13 cellular contexts compared by ENCODE assay signal in the genomic region with DNA sequence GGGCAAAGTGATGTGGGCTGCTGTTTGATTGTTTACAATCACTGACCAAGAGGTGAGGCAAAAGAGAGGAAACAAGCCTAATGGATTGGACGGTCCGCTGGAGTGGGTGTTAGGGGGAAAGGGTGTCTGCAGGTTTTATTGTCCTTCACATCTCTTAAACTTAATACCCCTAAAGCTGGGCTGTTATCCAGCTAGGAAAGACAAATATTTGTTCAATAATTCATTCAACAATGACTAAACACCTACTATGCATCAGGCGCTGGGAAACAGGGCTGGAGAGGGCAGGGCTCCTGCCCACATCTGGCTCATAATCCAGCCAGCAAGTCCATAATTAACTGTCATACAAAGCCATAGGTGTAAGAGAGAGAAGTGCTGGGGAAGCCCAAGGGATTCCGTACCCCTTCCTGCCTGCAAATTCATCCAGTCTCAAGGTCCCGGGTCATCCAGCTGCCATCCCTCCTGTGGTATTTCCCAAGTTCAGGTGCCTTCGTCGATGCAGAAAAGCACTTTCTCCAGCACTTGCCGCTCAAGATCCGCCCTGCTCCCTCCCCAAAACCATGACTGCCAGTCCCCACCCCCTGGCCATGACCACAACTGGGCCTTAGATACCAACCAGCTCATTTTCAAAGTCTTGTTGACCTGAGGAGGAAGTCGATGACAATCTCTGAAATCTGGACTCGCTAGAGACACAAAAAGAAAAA. TPM values are rescaled to one million over a fixed set of nuclear protein-coding genes. Genes with fewer than 3 reads are reported as not detected.
A peak's percentile ranks its signal among the peaks of the same experiment; 100 is the strongest.
DNase-seq lines count a peak whose midpoint lies in the region; ATAC-seq and TF ChIP-seq lines count a peak whose summit lies in the region.
"Had no signal": no experiment of that assay in that cellular context is flagged by ENCODE, and none has a peak within 500 bp of the region (broad histone marks: within the 10 kb centered on the region; RNA-seq: fewer than 3 reads in every experiment).

No MANE protein-coding gene starts in this region.

- CTCF ChIA-PET in activated B cell treated with CpG ODN at 0.5 μM for 24 hours (lab: Charles Lee): no interaction called here

- peaks cover 89% of the 10 kb centered on the region for H3K36me3 Mint-ChIP-seq in activated B cell treated with CpG ODN at 0.5 μM for 24 hours (ENCODE audit: low read depth)
- no peaks in the 10 kb centered on the region for H3K36me3 Mint-ChIP-seq in natural killer cell

- no peaks in the 10 kb centered on the region for H3K9me3 Mint-ChIP-seq in activated B cell treated with CpG ODN at 0.5 μM for 24 hours
- H3K9me3 Mint-ChIP-seq in natural killer cell: no peaks in the 10 kb centered on the region
- no peaks in the 10 kb centered on the region for H3K9me3 Mint-ChIP-seq in stimulated activated naive CD8-positive, alpha-beta T cell treated with anti-CD3 and anti-CD28 coated beads, Interleukin-15, amount 100 ng/mL, for 72 hours

- H3K27ac Mint-ChIP-seq in activated B cell treated with CpG ODN at 0.5 μM for 24 hours: peak overlapping the region; percentile 15
- peak overlapping the region; percentile 76 to 80 for H3K27ac Mint-ChIP-seq in natural killer cell
- peak overlapping the region in 1 of 2 donors; percentile 20 for H3K27ac Mint-ChIP-seq in stimulated activated naive CD8-positive, alpha-beta T cell treated with anti-CD3 and anti-CD28 coated beads, Interleukin-15, amount 100 ng/mL, for 72 hours

- H3K4me1 Mint-ChIP-seq in activated B cell treated with CpG ODN at 0.5 μM for 24 hours (peaks cover 11% of the 10 kb centered on the region), natural killer cell (peaks cover 23 to 47% of the 10 kb centered on the region in 2 donors)
- H3K4me1 Mint-ChIP-seq in stimulated activated naive CD8-positive, alpha-beta T cell treated with anti-CD3 and anti-CD28 coated beads, Interleukin-15, amount 100 ng/mL, for 72 hours: peaks cover 65% of the 10 kb centered on the region

- H3K4me3 Mint-ChIP-seq in activated B cell treated with CpG ODN at 0.5 μM for 24 hours (no peak overlapping the region), natural killer cell (peak overlapping the region; percentile 28)
- H3K4me3 Mint-ChIP-seq in stimulated activated naive CD8-positive, alpha-beta T cell treated with anti-CD3 and anti-CD28 coated beads, Interleukin-15, amount 100 ng/mL, for 72 hours: no peak overlapping the region

- ATAC-seq in activated B cell treated with CpG ODN at 0.5 μM for 24 hours (ENCODE audit: low read depth) (no peak), natural killer cell (peak; percentile 64 to 74 (median 71)), HG02763 (IDR thresholded peaks at IDR 0.05; ENCODE audit: unreplicated experiment) (no peak), GM18907 (IDR thresholded peaks at IDR 0.05; ENCODE audit: unreplicated experiment) (no peak)
- ATAC-seq in stimulated activated naive CD8-positive, alpha-beta T cell treated with anti-CD3 and anti-CD28 coated beads, Interleukin-15, amount 100 ng/mL, for 72 hours: no peak

- TF ChIP-seq CTCF in activated B cell treated with CpG ODN at 0.5 μM for 24 hours (IDR thresholded peaks at IDR 0.05) (no peak), natural killer cell (IDR thresholded peaks at IDR 0.05) (no peak)

- no peaks in the 10 kb centered on the region for H3K27me3 Mint-ChIP-seq in activated B cell treated with CpG ODN at 0.5 μM for 24 hours
- H3K27me3 Mint-ChIP-seq in natural killer cell (ENCODE audit: low read depth in 2 of 2): no peaks in the 10 kb centered on the region
- H3K27me3 Mint-ChIP-seq in stimulated activated naive CD8-positive, alpha-beta T cell treated with anti-CD3 and anti-CD28 coated beads, Interleukin-15, amount 100 ng/mL, for 72 hours: no peaks in the 10 kb centered on the region

- intact Hi-C loops in activated B cell treated with CpG ODN at 0.5 μM for 24 hours (cut with micrococcal nuclease) (no loop called here), natural killer cell (cut with micrococcal nuclease) (no loop called here)

- DNase-seq in ELR (ENCODE audit: low read depth) (peak; percentile 22), NCI-H2029 (lab: John Stamatoyannopoulos, UW) (peak; percentile 74), activated B cell treated with CpG ODN at 0.5 μM for 24 hours (no peak), natural killer cell (no peak), HPDE6-E6E7 (ENCODE audit: extremely low spot score) (no peak)
- no peak for DNase-seq in stimulated activated naive CD8-positive, alpha-beta T cell treated with anti-CD3 and anti-CD28 coated beads, Interleukin-15, amount 100 ng/mL, for 72 hours
- DNase-seq: activated CD4-positive, alpha-beta T cell treated with anti-CD3 and anti-CD28 coated beads, Interleukin-2, amount 50 U/mL, for 48 hours; amniotic stem cell; NCI-H446 had no signal

- POLR2A ChIA-PET in activated B cell treated with CpG ODN at 0.5 μM for 24 hours (lab: Charles Lee): interaction anchor here (0.7 to 1.0 kb wide), 2 partner anchors 10 to 236 kb away, joined by 3 to 4 read pairs; partner anchors contain the start of gene TMEM63A

RNA-seq across cellular contexts. Expression of gene TMEM63A, which starts 10.7 kb away (rescaled TPM):
- total RNA-seq in activated B cell treated with CpG ODN at 0.5 μM for 24 hours (54.8 and 74.5 TPM in 2 replicates), natural killer cell (100 to 1,000 TPM; 101 to 166 (median 113) TPM)

RNA-seq across cellular contexts. Expression of gene LEFTY1, which starts 17.4 kb away (rescaled TPM):
- total RNA-seq in activated B cell treated with CpG ODN at 0.5 μM for 24 hours (not detected in 2 replicates), natural killer cell (not detected)
- total RNA-seq: Daoy, endothelial cell of umbilical vein had no signal

RNA-seq across cellular contexts. Expression of gene PYCR2, which starts 52.5 kb away (rescaled TPM):
- 109 and 110 TPM in 2 replicates for total RNA-seq in activated B cell treated with CpG ODN at 0.5 μM for 24 hours
- 10 to 100 TPM; 57.7 to 74.5 (median 62.6) TPM for total RNA-seq in natural killer cell

Comparison
In these comparisons a context has a peak if more than half of its experiments do, and no peak if none do; other contexts are left out.
1. DNase-seq: peak in ELR (single experiment) and NCI-H2029 (single experiment); none in activated B cell treated with CpG ODN at 0.5 μM for 24 hours (single experiment), natural killer cell (single experiment), stimulated activated naive CD8-positive, alpha-beta T cell treated with anti-CD3 and anti-CD28 coated beads, Interleukin-15, amount 100 ng/mL, for 72 hours (0 of 2) and HPDE6-E6E7 (single experiment).
2. ATAC-seq: peak in natural killer cell (3 of 3); none in activated B cell treated with CpG ODN at 0.5 μM for 24 hours (single experiment), stimulated activated naive CD8-positive, alpha-beta T cell treated with anti-CD3 and anti-CD28 coated beads, Interleukin-15, amount 100 ng/mL, for 72 hours (single experiment), HG02763 (single experiment) and GM18907 (single experiment).